In the genomic region with DNA sequence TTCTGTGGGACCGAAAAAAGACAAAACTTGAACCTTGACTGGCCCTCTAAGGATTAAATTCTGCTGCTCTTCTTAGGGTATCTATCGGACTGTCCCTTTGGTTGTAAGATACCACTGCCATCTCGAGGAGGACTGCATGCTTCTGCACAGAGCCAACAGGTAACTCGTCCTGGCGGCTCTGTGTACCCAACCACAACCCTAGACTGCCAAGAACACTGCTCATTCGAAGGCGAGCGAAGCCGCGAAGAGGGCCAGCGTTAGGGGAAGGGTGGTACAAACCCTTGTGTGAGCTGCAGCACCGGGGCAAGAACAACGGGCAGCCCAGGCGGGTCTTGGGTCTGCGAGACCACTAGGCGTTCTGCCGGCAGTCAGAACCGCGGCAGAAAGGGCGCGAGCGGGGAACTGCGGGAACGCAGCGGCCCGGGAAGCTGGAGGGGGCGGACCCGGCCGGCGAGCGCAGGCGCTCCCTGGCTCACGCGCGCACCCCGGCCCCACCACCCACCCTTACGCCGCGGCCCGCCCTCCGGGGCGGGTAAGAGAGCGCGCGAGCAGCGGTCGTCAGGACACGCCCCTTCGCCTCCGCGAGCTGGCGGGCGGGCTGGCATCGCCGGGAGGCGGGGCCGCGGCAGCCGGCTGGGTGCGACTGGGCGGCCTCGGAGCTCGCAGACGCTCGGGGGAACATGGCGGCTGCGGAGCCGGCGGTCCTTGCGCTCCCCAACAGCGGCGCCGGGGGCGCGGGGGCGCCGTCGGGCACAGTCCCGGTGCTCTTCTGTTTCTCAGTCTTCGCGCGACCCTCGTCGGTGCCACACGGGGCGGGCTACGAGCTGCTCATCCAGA, we compare ENCODE assay signal across 8 cellular contexts. TPM values are rescaled to one million over a fixed set of nuclear protein-coding genes. Genes with fewer than 3 reads are reported as not detected.
DNase-seq lines count a peak whose midpoint lies in the region; ATAC-seq and TF ChIP-seq lines count a peak whose summit lies in the region.

A gene (plus strand): TSS at position 663 of the 837 bp plus-strand sequence. CDS start 18 bp downstream, at position 681.

- TF ChIP-seq CTCF in GM12865 (IDR thresholded peaks at IDR 0.05; ENCODE audit: insufficient read depth, low read depth, low read length, missing control alignments) = no peak
- no peak for TF ChIP-seq CTCF in osteocyte (IDR thresholded peaks at IDR 0.05)
- TF ChIP-seq CTCF in thoracic aorta (IDR thresholded peaks at IDR 0.05) = no peak

- H3K4me3 ChIP-seq in GM12865 (ENCODE audit: low read depth, low read length) (peak within 1 kb of the TSS; percentile 83), thoracic aorta (peak within 1 kb of the TSS; percentile 95)

- peak within 1 kb of the TSS; percentile 47 to 75 for H3K27ac Mint-ChIP-seq in activated naive CD4-positive, alpha-beta T cell treated with anti-CD3 and anti-CD28 coated beads, Interleukin-2, amount 50 U/mL, for 72 hours
- H3K27ac Mint-ChIP-seq in osteocyte (ENCODE audit: unreplicated experiment) = peak within 1 kb of the TSS; percentile 6

- no peaks in the 10 kb centered on the region for H3K9me3 ChIP-seq in thoracic aorta

- no peaks in the 10 kb centered on the region for H3K36me3 ChIP-seq in thoracic aorta

- H3K27ac ChIP-seq in thoracic aorta = peak within 1 kb of the TSS; percentile 44 to 63

- DNase-seq in GM12865 (ENCODE audit: low read depth) = peak; percentile 94
- DNase-seq in NCI-H1092 treated with DMSO at 0.1 percent for 48 hours (lab: John Stamatoyannopoulos, UW) = peak; percentile 82
- DNase-seq in SKM-1 (lab: John Stamatoyannopoulos, UW; ENCODE audit: unreplicated experiment) = peak; percentile 78
- peak; percentile 89 to 92 for DNase-seq in activated naive CD4-positive, alpha-beta T cell treated with anti-CD3 and anti-CD28 coated beads, Interleukin-2, amount 50 U/mL, for 72 hours (ENCODE audit: low spot score in 2 of 2)
- peak; percentile 94 for DNase-seq in glomerular visceral epithelial cell (ENCODE audit: extremely low spot score)
- DNase-seq in osteocyte (ENCODE audit: extremely low spot score, unreplicated experiment) = peak; percentile 96
- peak; percentile 44 for DNase-seq in thoracic aorta (ENCODE audit: low spot score)

- peaks cover 12% of the 10 kb centered on the region for H3K4me1 Mint-ChIP-seq in osteocyte (ENCODE audit: unreplicated experiment)

- no peaks in the 10 kb centered on the region for H3K36me3 Mint-ChIP-seq in activated naive CD4-positive, alpha-beta T cell treated with anti-CD3 and anti-CD28 coated beads, Interleukin-2, amount 50 U/mL, for 72 hours
- no peaks in the 10 kb centered on the region for H3K36me3 Mint-ChIP-seq in osteocyte (ENCODE audit: unreplicated experiment)

- H3K4me1 ChIP-seq in thoracic aorta (ENCODE audit: control insufficient read depth in 1 of 2, low read depth in 2 of 2) = peaks cover 6 to 27% of the 10 kb centered on the region in 2 donors

- H3K9me3 Mint-ChIP-seq in activated naive CD4-positive, alpha-beta T cell treated with anti-CD3 and anti-CD28 coated beads, Interleukin-2, amount 50 U/mL, for 72 hours = no peaks in the 10 kb centered on the region
- no peaks in the 10 kb centered on the region for H3K9me3 Mint-ChIP-seq in osteocyte (ENCODE audit: unreplicated experiment)

- H3K27me3 ChIP-seq in thoracic aorta (replicated peaks; ENCODE audit: insufficient read depth) = no peaks in the 10 kb centered on the region

- H3K27me3 Mint-ChIP-seq in osteocyte (ENCODE audit: unreplicated experiment) = peaks cover 34% of the 10 kb centered on the region

- peak within 1 kb of the TSS; percentile 83 for H3K4me3 Mint-ChIP-seq in osteocyte (ENCODE audit: unreplicated experiment)

- ATAC-seq in HG02642 (IDR thresholded peaks at IDR 0.05; ENCODE audit: poor library complexity, unreplicated experiment) (peak; percentile 91), thoracic aorta (ENCODE audit: insufficient number of reproducible peaks, low FRiP score, low read depth) (peak; percentile 71)
- ATAC-seq in activated naive CD4-positive, alpha-beta T cell treated with anti-CD3 and anti-CD28 coated beads, Interleukin-2, amount 50 U/mL, for 72 hours = peak; percentile 91 to 95

RNA-seq across cellular contexts. Expression of the gene that starts here (rescaled TPM):
- total RNA-seq in activated naive CD4-positive, alpha-beta T cell treated with anti-CD3 and anti-CD28 coated beads, Interleukin-2, amount 50 U/mL, for 72 hours = 10 to 100 TPM; 18.5 to 24.0 TPM
- 7.0 and 7.2 TPM in 2 replicates for total RNA-seq in osteocyte
- total RNA-seq in thoracic aorta = 10 to 100 TPM; 10.9 to 12.0 TPM

Comparison
In these comparisons a context has a peak if more than half of its experiments do, and no peak if none do; other contexts are left out.
1. Peak in every context shown above with its lines: DNase-seq, ATAC-seq, H3K4me3 ChIP-seq and H3K27ac ChIP-seq.
2. DNase-seq: peak in every context shown above with its lines; median percentile 96 in osteocyte; 94 in GM12865; 94 in glomerular visceral epithelial cell; 90 in activated naive CD4-positive, alpha-beta T cell treated with anti-CD3 and anti-CD28 coated beads, Interleukin-2, amount 50 U/mL, for 72 hours; 82 in NCI-H1092 treated with DMSO at 0.1 percent for 48 hours; 78 in SKM-1; 44 in thoracic aorta.